In genomic region chr20:16441526-16442164, GRCh38 we compare ENCODE assay signal across 20 cellular contexts.
DNase-seq lines count a peak whose midpoint lies in the region; ATAC-seq, FAIRE-seq and TF ChIP-seq lines count a peak whose summit lies in the region.
"Had no signal": no experiment of that assay in that cellular context is flagged by ENCODE, and none has a peak within 500 bp of the region (broad histone marks: within the 10 kb centered on the region; RNA-seq: fewer than 3 reads in every experiment).

No MANE protein-coding gene starts in this region.

- no peaks in the 10 kb centered on the region for H3K4me1 ChIP-seq in A549
- H3K4me1 ChIP-seq: Caco-2 had no signal

- intact Hi-C loops in left cardiac atrium (cut with DNase I), result no loop called here

- H3K4me3 Mint-ChIP-seq in brain, result peak overlapping the region in 1 of 5 experiments; percentile 6
- H3K4me3 Mint-ChIP-seq: CD8-positive, alpha-beta memory T cell; HFFc6 had no signal

- CTCF ChIA-PET in A549 (lab: Yijun Ruan, JAX), result no interaction called here

- H3K36me3 Mint-ChIP-seq in brain, result peaks cover 34% of the 10 kb centered on the region

- H3K4me2 ChIP-seq in A549, result no peak overlapping the region
- H3K4me2 ChIP-seq: BLaER1 had no signal

- H3K27me3 Mint-ChIP-seq in brain, result no peaks in the 10 kb centered on the region
- H3K27me3 Mint-ChIP-seq: CD8-positive, alpha-beta memory T cell had no signal

- 79% methylated on average over 2 of the region's 2 CpGs for WGBS in A549 (ENCODE audit: missing lambda C conversion rate)

- H3K4me1 Mint-ChIP-seq in brain, result peaks cover 6% of the 10 kb centered on the region

- TF ChIP-seq POLR2A in A549 (IDR thresholded peaks at IDR 0.05; ENCODE audit: low read length), result no peak

- TF ChIP-seq CTCF in A549 (IDR thresholded peaks at IDR 0.05) (no peak), AG10803 (conservative IDR thresholded peaks at IDR 0.05; ENCODE audit: low read length) (no peak), brain (conservative IDR thresholded peaks at IDR 0.05) (no peak)

- peak overlapping the region in 3 of 5 experiments; percentile 43 to 95 (median 75) for H3K27ac Mint-ChIP-seq in brain
- H3K27ac Mint-ChIP-seq: CD8-positive, alpha-beta memory T cell; HFFc6 had no signal

- DNase-seq in A549 (ENCODE audit: low read depth in 1 of 2, low spot score in 1 of 2), result no peak
- peak; percentile 3 for DNase-seq in AG10803 (ENCODE audit: low read depth)
- peak; percentile 4 to 58 for DNase-seq in NCI-H524 (lab: John Stamatoyannopoulos, UW)
- DNase-seq in left cardiac atrium, result no peak
- no peak for DNase-seq in iPS-NIHi11 (ENCODE audit: low spot score)
- DNase-seq: AML-193; Caco-2; CD8-positive, alpha-beta memory T cell; EL; GDM1; HCEC 1CT; HFFc6; IMR-90; KBM-7 had no signal

- H3K9me3 ChIP-seq in A549, result no peaks in the 10 kb centered on the region

- POLR2A ChIA-PET in A549 (lab: Yijun Ruan, JAX), result no interaction called here

- peak; percentile 28 for FAIRE-seq in A549 (lab: Jason Lieb, UNC)
- FAIRE-seq: GM12892, GM19239 had no signal

- no peak for TF ChIP-seq RAD21 in A549 (conservative IDR thresholded peaks at IDR 0.05 in 1 of 2, IDR thresholded peaks at IDR 0.05 in 1 of 2)

- no peak overlapping the region for H3K4me3 ChIP-seq in A549
- H3K4me3 ChIP-seq in AG10803 (ENCODE audit: low read length), result no peak overlapping the region
- H3K4me3 ChIP-seq: BLaER1 had no signal

- H3K9me3 Mint-ChIP-seq in brain, result peaks cover 9 to 27% (median 17%) of the 10 kb centered on the region in 5 experiments

- H3K27ac ChIP-seq in A549, result no peak overlapping the region
- H3K27ac ChIP-seq: BLaER1 had no signal

- no peak for TF ChIP-seq EP300 in A549 (IDR thresholded peaks at IDR 0.05)

- no peak for ATAC-seq in A549
- no peak for ATAC-seq in left cardiac atrium
- ATAC-seq in HG03159 (IDR thresholded peaks at IDR 0.05; ENCODE audit: unreplicated experiment), result no peak
- no peak for ATAC-seq in HG03460 (IDR thresholded peaks at IDR 0.05; ENCODE audit: unreplicated experiment)

TF ChIP-seq in A549, 52 proteins besides CTCF, POLR2A, EP300 and RAD21:
- no peak for TF ChIP-seq BHLHE40 (IDR thresholded peaks at IDR 0.05; ENCODE audit: low read depth, low read length)
- TF ChIP-seq CBX8 (IDR thresholded peaks at IDR 0.05), result no peak
- no peak for TF ChIP-seq ZNF302 (CRISPR knock-in tag; IDR thresholded peaks at IDR 0.05)
- no peak for TF ChIP-seq HOXA7 (CRISPR knock-in tag; IDR thresholded peaks at IDR 0.05)

Comparison
In these comparisons a context has a peak if more than half of its experiments do, and no peak if none do; other contexts are left out.
1. DNase-seq: peak in AG10803 (single experiment) and NCI-H524 (2 of 2); none in A549 (0 of 2), left cardiac atrium (single experiment) and iPS-NIHi11 (single experiment).